Comparison of ENCODE assay signal across 1 cellular context in the genomic region with DNA sequence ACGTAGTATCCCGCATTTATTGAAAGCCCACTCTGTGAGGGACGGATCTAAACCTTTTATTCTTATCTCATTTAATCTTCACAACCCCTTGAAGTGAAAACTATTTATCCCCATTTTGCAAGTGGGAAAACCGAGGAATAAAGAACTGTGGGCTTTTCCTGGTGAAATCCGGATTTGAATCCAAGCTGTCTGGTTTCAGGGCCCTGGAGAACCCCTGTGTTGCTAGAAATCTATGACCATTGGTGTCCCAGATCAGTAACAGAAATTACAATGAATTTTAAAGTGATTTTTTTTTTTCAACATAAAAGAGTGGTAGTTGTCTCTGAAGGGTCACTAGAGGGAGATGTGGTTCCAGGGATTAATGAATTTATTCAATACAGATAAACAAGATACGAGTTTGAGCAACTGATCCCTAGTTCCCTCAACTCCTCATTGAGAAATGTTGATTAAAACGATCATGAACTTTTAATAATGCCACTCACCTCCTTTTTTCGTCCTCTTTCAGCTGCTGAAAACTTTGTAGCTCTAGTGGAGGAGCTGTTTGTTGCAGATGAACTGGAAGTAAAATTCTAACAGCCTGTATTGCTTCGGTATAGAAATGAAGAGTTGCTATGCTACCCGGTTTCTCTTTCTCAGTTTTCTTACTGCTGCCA.
TF ChIP-seq lines count a peak whose summit lies in the region.

No MANE protein-coding gene starts in this region.

TF ChIP-seq in GM12878, 131 proteins besides CTCF, POLR2A, EP300 and RAD21:
- TF ChIP-seq JUNB (IDR thresholded peaks at IDR 0.05): 0 out of 2 replicates have a peak, but pooled peaks have one; percentile 4
- TF ChIP-seq ZNF384 (IDR thresholded peaks at IDR 0.05; ENCODE audit: borderline replicate concordance, low read depth, low read length): peak; percentile 72
- peak; percentile 27; the same call in 1 of the 2 replicates for TF ChIP-seq SMAD5 (IDR thresholded peaks at IDR 0.05; ENCODE audit: low read depth)
- no peak for TF ChIP-seq ZBTB4 (CRISPR knock-in tag; IDR thresholded peaks at IDR 0.05)
- 0 out of 2 replicates have a peak, but pooled peaks have one; percentile 37 for TF ChIP-seq WRNIP1 (IDR thresholded peaks at IDR 0.05; ENCODE audit: borderline replicate concordance, low read depth, low read length)
- peak; percentile 34; the same call in 1 of the 2 replicates for TF ChIP-seq SMC3 (IDR thresholded peaks at IDR 0.05; ENCODE audit: borderline replicate concordance, low read length)
- 0 out of 2 replicates have a peak, but pooled peaks have one; percentile 72 for TF ChIP-seq CHD1 (IDR thresholded peaks at IDR 0.05; ENCODE audit: low read depth, low read length)
- TF ChIP-seq SKIL (IDR thresholded peaks at IDR 0.05; ENCODE audit: low read depth, poor library complexity, severe bottlenecking): no peak
